In the genomic region with DNA sequence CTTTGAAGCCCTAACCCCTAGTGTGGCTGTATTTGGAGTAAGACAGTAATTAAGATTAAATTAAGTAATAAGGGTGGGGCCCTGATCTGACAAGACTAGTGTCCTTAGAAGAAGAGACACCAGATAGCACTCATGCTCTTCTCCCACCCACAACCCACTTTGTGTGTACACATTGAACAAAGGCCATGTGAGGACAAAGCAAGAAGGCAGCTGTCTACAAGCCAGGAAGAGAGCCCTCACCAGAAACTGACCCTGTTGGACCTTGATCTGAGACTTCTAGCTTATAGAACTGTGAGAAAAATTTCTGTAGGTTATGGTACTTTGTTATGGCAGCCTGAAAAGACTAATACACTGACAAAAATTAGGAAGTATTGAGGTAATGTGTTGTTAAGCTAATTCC, we compare ENCODE assay signal across 7 cellular contexts.
"Had no signal": no experiment of that assay in that cellular context is flagged by ENCODE, and none has a peak within 500 bp of the region (broad histone marks: within the 10 kb centered on the region; RNA-seq: fewer than 3 reads in every experiment).

No MANE protein-coding gene starts in this region.

- H3K27ac ChIP-seq: HL-60 had no signal

- H3K4me1 Mint-ChIP-seq: IgD-negative memory B cell had no signal

- H3K27ac Mint-ChIP-seq: IgD-negative memory B cell had no signal

- FAIRE-seq: HTR-8/SVneo, K562 had no signal

- H3K4me3 ChIP-seq: K562 had no signal

- H3K4me3 Mint-ChIP-seq: IgD-negative memory B cell had no signal

- DNase-seq: IMR-90, KBM-7, KG1 had no signal

- H3K27me3 Mint-ChIP-seq: IgD-negative memory B cell had no signal
